In the genomic region with DNA sequence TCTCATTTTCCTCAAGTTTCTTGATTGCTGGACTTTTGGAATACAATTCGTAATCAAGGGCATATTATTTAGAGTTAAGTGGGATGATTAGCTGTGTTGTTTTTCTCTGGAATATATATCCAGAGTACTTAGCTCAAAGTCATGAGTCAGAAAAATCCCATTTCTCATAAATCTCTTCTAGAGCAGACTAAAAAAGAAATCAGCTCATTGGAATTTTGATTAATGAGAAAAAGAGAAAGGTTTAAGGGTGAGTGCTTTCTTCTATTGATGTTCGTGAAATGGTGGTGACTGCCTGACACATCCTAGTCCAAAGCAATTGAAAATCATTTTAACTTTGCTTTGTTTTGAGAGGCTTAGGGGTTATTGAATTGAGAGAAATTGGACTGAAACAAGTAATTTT, we compare ENCODE assay signal across 16 cellular contexts.
"Had no signal": no experiment of that assay in that cellular context is flagged by ENCODE, and none has a peak within 500 bp of the region (broad histone marks: within the 10 kb centered on the region; RNA-seq: fewer than 3 reads in every experiment).

No MANE protein-coding gene starts in this region.

- H3K27me3 ChIP-seq: adrenal gland, brain microvascular endothelial cell, tibial artery, uterus had no signal

- H3K4me1 ChIP-seq: adrenal gland, uterus had no signal

- H3K9me3 ChIP-seq: adrenal gland, tibial artery, uterus had no signal

- H3K36me3 ChIP-seq: adrenal gland, brain microvascular endothelial cell, tibial artery, uterus had no signal

- H3K4me3 ChIP-seq: adrenal gland, skin epidermis, tibial artery, uterus had no signal

- H3K27ac ChIP-seq: adrenal gland, brain microvascular endothelial cell, skin epidermis, tibial artery, uterus had no signal

- DNase-seq: activated CD4-positive, alpha-beta T cell treated with anti-CD3 and anti-CD28 coated beads, Interleukin-2, amount 10 ng/mL, durations not matched to agents 7 days and 5 days; activated CD4-positive, CD25-positive, alpha-beta regulatory T cell; activated naive CD4-positive, alpha-beta T cell treated with anti-CD3 and anti-CD28 coated beads for 36 hours; activated T-cell treated with anti-CD3 and anti-CD28 coated beads for 4 hours; adrenal gland; brain microvascular endothelial cell; cerebellar nuclear complex; dermis blood vessel endothelial cell; erythroblast; immature natural killer cell; natural killer cell; occipital lobe; T-helper 17 cell; tibial artery; uterus had no signal
